27 cellular contexts compared by ENCODE assay signal in the genomic region with DNA sequence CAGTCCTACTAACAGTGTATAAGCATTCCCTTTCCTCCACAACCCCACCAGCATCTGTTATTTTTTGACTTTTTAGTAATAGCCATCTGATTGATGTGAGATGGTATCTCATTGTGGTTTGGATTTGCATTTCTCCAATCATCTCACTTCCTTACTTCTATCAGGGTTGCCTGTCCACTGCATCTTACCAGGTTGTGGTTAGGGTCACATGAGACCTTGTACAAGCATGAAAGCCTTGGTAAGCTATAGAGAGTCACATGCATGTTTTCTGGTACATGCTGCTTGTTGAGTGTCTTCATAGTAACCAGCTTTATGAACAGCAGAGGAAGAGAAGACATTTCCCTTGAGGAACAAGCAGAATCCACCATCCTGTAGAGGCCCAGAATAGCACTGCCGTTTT.
DNase-seq lines count a peak whose midpoint lies in the region; ATAC-seq and TF ChIP-seq lines count a peak whose summit lies in the region.
"Had no signal": no experiment of that assay in that cellular context is flagged by ENCODE, and none has a peak within 500 bp of the region (broad histone marks: within the 10 kb centered on the region; RNA-seq: fewer than 3 reads in every experiment).

No MANE protein-coding gene starts in this region.

- ATAC-seq in GM19324 (IDR thresholded peaks at IDR 0.05; ENCODE audit: low FRiP score, unreplicated experiment), result peak; percentile 49
- ATAC-seq in HG02870 (IDR thresholded peaks at IDR 0.05; ENCODE audit: unreplicated experiment), result peak; percentile 58
- ATAC-seq in HG03457 (IDR thresholded peaks at IDR 0.05; ENCODE audit: unreplicated experiment), result peak; percentile 95
- ATAC-seq in activated T-helper 17 cell treated with anti-CD3 and anti-CD28 coated beads, Interleukin-2, amount 50 U/mL, for 72 hours (replicated peaks), result no peak
- ATAC-seq: activated naive CD8-positive, alpha-beta T cell treated with anti-CD3 and anti-CD28 coated beads, Interleukin-2, amount 50 U/mL, for 24 hours; naive thymus-derived CD4-positive, alpha-beta T cell; pancreas; sciatic nerve; SK-N-SH treated with all-trans-retinoic acid at 6 μM for 48 hours had no signal

- no peak overlapping the region for H3K4me3 Mint-ChIP-seq in activated naive CD8-positive, alpha-beta T cell treated with anti-CD3 and anti-CD28 coated beads for 36 hours
- H3K4me3 Mint-ChIP-seq in activated T-helper 17 cell treated with anti-CD3 and anti-CD28 coated beads, Interleukin-2, amount 50 U/mL, for 72 hours, result no peak overlapping the region
- H3K4me3 Mint-ChIP-seq: activated naive CD8-positive, alpha-beta T cell treated with anti-CD3 and anti-CD28 coated beads, Interleukin-2, amount 50 U/mL, for 24 hours; activated T-helper 1 cell treated with anti-CD3 and anti-CD28 coated beads, Interleukin-12 subunit alpha, Interleukin-12 subunit beta, Interleukin-2, Interleukin-4 antibody, amounts not matched to agents 30 ng/mL and 10 ng/mL and 1 ng/mL, durations not matched to agents 14 hours and 24 hours and 36 hours; dendritic cell treated with granulocyte-macrophage colony-stimulating factor and Interleukin-4, amounts not matched to agents 40 ng/mL and 50 ng/mL, for 4 days; naive thymus-derived CD4-positive, alpha-beta T cell had no signal

- H3K27me3 ChIP-seq in SJCRH30, result no peaks in the 10 kb centered on the region
- H3K27me3 ChIP-seq: hepatocyte, pancreas, tibial nerve had no signal

- peak; percentile 23 for DNase-seq in GM12865 (ENCODE audit: low read depth)
- no peak for DNase-seq in NCI-H1930 (lab: John Stamatoyannopoulos, UW)
- no peak for DNase-seq in SJCRH30
- no peak for DNase-seq in activated naive CD8-positive, alpha-beta T cell treated with anti-CD3 and anti-CD28 coated beads for 36 hours
- DNase-seq: activated naive CD8-positive, alpha-beta T cell treated with anti-CD3 and anti-CD28 coated beads, Interleukin-2, amount 50 U/mL, for 24 hours; C1 segment of cervical spinal cord; DMS 273 treated with DMSO at 0.1 percent for 48 hours; GDM1; islet precursor cell; KG1; naive thymus-derived CD4-positive, alpha-beta T cell; NCI-H1105; NCI-H82; pancreas; stimulated activated naive CD4-positive, alpha-beta T cell treated with Interleukin-2 at 50 U/mL for 16 hours; T1000 had no signal

- H3K36me3 Mint-ChIP-seq in activated naive CD8-positive, alpha-beta T cell treated with anti-CD3 and anti-CD28 coated beads for 36 hours, result no peaks in the 10 kb centered on the region
- no peaks in the 10 kb centered on the region for H3K36me3 Mint-ChIP-seq in activated T-helper 17 cell treated with anti-CD3 and anti-CD28 coated beads, Interleukin-2, amount 50 U/mL, for 72 hours (ENCODE audit: low read depth)
- H3K36me3 Mint-ChIP-seq: naive thymus-derived CD4-positive, alpha-beta T cell had no signal

- no peaks in the 10 kb centered on the region for H3K9me3 ChIP-seq in SJCRH30 (replicated peaks)
- H3K9me3 ChIP-seq: HAP-1, pancreas, tibial nerve had no signal

- H3K36me3 ChIP-seq in SJCRH30, result no peaks in the 10 kb centered on the region
- H3K36me3 ChIP-seq: HAP-1, pancreas, tibial nerve had no signal

- no peak for TF ChIP-seq CTCF in GM12865 (IDR thresholded peaks at IDR 0.05; ENCODE audit: insufficient read depth, low read depth, low read length, missing control alignments)

- H3K4me1 ChIP-seq in SJCRH30, result no peaks in the 10 kb centered on the region
- H3K4me1 ChIP-seq: HAP-1, pancreas, tibial nerve had no signal

- no peak overlapping the region for H3K27ac ChIP-seq in SJCRH30
- H3K27ac ChIP-seq: hepatocyte, pancreas, tibial nerve had no signal

- no peaks in the 10 kb centered on the region for H3K9me3 Mint-ChIP-seq in activated naive CD8-positive, alpha-beta T cell treated with anti-CD3 and anti-CD28 coated beads for 36 hours
- peaks cover 2% of the 10 kb centered on the region for H3K9me3 Mint-ChIP-seq in activated T-helper 17 cell treated with anti-CD3 and anti-CD28 coated beads, Interleukin-2, amount 50 U/mL, for 72 hours
- H3K9me3 Mint-ChIP-seq: activated naive CD8-positive, alpha-beta T cell treated with anti-CD3 and anti-CD28 coated beads, Interleukin-2, amount 50 U/mL, for 24 hours; activated T-helper 1 cell treated with anti-CD3 and anti-CD28 coated beads, Interleukin-12 subunit alpha, Interleukin-12 subunit beta, Interleukin-2, Interleukin-4 antibody, amounts not matched to agents 30 ng/mL and 10 ng/mL and 1 ng/mL, durations not matched to agents 14 hours and 24 hours and 36 hours; dendritic cell treated with granulocyte-macrophage colony-stimulating factor and Interleukin-4, amounts not matched to agents 40 ng/mL and 50 ng/mL, for 4 days had no signal

- H3K4me1 Mint-ChIP-seq in activated naive CD8-positive, alpha-beta T cell treated with anti-CD3 and anti-CD28 coated beads for 36 hours, result no peaks in the 10 kb centered on the region
- H3K4me1 Mint-ChIP-seq in activated T-helper 17 cell treated with anti-CD3 and anti-CD28 coated beads, Interleukin-2, amount 50 U/mL, for 72 hours, result no peaks in the 10 kb centered on the region
- H3K4me1 Mint-ChIP-seq: activated naive CD8-positive, alpha-beta T cell treated with anti-CD3 and anti-CD28 coated beads, Interleukin-2, amount 50 U/mL, for 24 hours; naive thymus-derived CD4-positive, alpha-beta T cell had no signal

- H3K27me3 Mint-ChIP-seq in activated naive CD8-positive, alpha-beta T cell treated with anti-CD3 and anti-CD28 coated beads for 36 hours, result peaks cover 22% of the 10 kb centered on the region
- peaks cover 30% of the 10 kb centered on the region for H3K27me3 Mint-ChIP-seq in activated T-helper 17 cell treated with anti-CD3 and anti-CD28 coated beads, Interleukin-2, amount 50 U/mL, for 72 hours
- H3K27me3 Mint-ChIP-seq: dendritic cell treated with granulocyte-macrophage colony-stimulating factor and Interleukin-4, amounts not matched to agents 40 ng/mL and 50 ng/mL, for 4 days had no signal

- H3K27ac Mint-ChIP-seq in activated naive CD8-positive, alpha-beta T cell treated with anti-CD3 and anti-CD28 coated beads for 36 hours, result no peak overlapping the region
- H3K27ac Mint-ChIP-seq in activated T-helper 17 cell treated with anti-CD3 and anti-CD28 coated beads, Interleukin-2, amount 50 U/mL, for 72 hours, result no peak overlapping the region
- H3K27ac Mint-ChIP-seq: activated naive CD8-positive, alpha-beta T cell treated with anti-CD3 and anti-CD28 coated beads, Interleukin-2, amount 50 U/mL, for 24 hours; activated T-helper 1 cell treated with anti-CD3 and anti-CD28 coated beads, Interleukin-12 subunit alpha, Interleukin-12 subunit beta, Interleukin-2, Interleukin-4 antibody, amounts not matched to agents 30 ng/mL and 10 ng/mL and 1 ng/mL, durations not matched to agents 14 hours and 24 hours and 36 hours; dendritic cell treated with granulocyte-macrophage colony-stimulating factor and Interleukin-4, amounts not matched to agents 40 ng/mL and 50 ng/mL, for 4 days; naive thymus-derived CD4-positive, alpha-beta T cell had no signal

- H3K4me3 ChIP-seq in GM12865 (ENCODE audit: low read depth, low read length) (no peak overlapping the region), SJCRH30 (no peak overlapping the region)
- H3K4me3 ChIP-seq: HAP-1, hepatocyte, pancreas, tibial nerve had no signal
